Comparison of ENCODE assay signal across 1 cellular context in the genomic region with DNA sequence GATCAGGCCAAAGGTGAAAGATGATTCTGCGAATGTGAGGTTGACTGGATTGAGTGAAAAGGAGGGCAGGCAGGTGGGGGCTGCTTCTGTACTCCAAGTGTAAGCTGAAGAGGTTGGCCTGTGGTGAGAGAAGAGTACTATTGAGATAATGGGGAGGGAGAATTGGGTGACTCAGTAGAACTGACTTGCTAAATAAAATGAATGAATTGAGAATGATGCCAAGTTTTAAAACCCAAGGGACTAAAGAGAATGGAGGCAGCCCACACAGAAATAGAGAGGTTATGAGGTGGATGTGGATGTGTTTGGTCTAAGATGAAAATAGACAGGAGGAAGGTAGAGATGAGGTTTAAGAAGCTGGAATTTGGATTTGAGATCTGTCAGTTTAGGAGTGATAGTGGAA.
TF ChIP-seq lines count a peak whose summit lies in the region.

No MANE protein-coding gene starts in this region.

TF ChIP-seq in WTC11, 78 proteins besides CTCF, POLR2A, EP300 and RAD21 (continued from another document):
- TF ChIP-seq, protein P1, sequence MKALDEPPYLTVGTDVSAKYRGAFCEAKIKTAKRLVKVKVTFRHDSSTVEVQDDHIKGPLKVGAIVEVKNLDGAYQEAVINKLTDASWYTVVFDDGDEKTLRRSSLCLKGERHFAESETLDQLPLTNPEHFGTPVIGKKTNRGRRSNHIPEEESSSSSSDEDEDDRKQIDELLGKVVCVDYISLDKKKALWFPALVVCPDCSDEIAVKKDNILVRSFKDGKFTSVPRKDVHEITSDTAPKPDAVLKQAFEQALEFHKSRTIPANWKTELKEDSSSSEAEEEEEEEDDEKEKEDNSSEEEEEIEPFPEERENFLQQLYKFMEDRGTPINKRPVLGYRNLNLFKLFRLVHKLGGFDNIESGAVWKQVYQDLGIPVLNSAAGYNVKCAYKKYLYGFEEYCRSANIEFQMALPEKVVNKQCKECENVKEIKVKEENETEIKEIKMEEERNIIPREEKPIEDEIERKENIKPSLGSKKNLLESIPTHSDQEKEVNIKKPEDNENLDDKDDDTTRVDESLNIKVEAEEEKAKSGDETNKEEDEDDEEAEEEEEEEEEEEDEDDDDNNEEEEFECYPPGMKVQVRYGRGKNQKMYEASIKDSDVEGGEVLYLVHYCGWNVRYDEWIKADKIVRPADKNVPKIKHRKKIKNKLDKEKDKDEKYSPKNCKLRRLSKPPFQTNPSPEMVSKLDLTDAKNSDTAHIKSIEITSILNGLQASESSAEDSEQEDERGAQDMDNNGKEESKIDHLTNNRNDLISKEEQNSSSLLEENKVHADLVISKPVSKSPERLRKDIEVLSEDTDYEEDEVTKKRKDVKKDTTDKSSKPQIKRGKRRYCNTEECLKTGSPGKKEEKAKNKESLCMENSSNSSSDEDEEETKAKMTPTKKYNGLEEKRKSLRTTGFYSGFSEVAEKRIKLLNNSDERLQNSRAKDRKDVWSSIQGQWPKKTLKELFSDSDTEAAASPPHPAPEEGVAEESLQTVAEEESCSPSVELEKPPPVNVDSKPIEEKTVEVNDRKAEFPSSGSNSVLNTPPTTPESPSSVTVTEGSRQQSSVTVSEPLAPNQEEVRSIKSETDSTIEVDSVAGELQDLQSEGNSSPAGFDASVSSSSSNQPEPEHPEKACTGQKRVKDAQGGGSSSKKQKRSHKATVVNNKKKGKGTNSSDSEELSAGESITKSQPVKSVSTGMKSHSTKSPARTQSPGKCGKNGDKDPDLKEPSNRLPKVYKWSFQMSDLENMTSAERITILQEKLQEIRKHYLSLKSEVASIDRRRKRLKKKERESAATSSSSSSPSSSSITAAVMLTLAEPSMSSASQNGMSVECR (CRISPR knock-in tag; IDR thresholded peaks at IDR 0.05; ENCODE audit: borderline replicate concordance) = no peak
- TF ChIP-seq IRF2 (CRISPR knock-in tag; IDR thresholded peaks at IDR 0.05; ENCODE audit: borderline replicate concordance, low read depth) (no peak), ATF3 (CRISPR knock-in tag; conservative IDR thresholded peaks at IDR 0.05) (no peak), SMAD3 (CRISPR knock-in tag; IDR thresholded peaks at IDR 0.05; ENCODE audit: borderline replicate concordance) (no peak), ZBTB43 (CRISPR knock-in tag; IDR thresholded peaks at IDR 0.05) (no peak), ZNF138 (CRISPR knock-in tag; conservative IDR thresholded peaks at IDR 0.05) (no peak), NR1H2 (CRISPR knock-in tag; IDR thresholded peaks at IDR 0.05) (no peak), ESRRA (CRISPR knock-in tag; IDR thresholded peaks at IDR 0.05; ENCODE audit: borderline replicate concordance) (no peak), NFATC4 (CRISPR knock-in tag; IDR thresholded peaks at IDR 0.05) (no peak)
- TF ChIP-seq, protein P2, sequence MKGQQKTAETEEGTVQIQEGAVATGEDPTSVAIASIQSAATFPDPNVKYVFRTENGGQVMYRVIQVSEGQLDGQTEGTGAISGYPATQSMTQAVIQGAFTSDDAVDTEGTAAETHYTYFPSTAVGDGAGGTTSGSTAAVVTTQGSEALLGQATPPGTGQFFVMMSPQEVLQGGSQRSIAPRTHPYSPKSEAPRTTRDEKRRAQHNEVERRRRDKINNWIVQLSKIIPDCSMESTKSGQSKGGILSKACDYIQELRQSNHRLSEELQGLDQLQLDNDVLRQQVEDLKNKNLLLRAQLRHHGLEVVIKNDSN (CRISPR knock-in tag; IDR thresholded peaks at IDR 0.05) = no peak
